In genomic region chr11:65920035-65920802, GRCh38 we compare ENCODE assay signal across 7 cellular contexts.
DNase-seq lines count a peak whose midpoint lies in the region; ATAC-seq and TF ChIP-seq lines count a peak whose summit lies in the region.

No MANE protein-coding gene starts in this region.

- peak overlapping the region; percentile 78 for H3K9ac ChIP-seq in OCI-LY3 (ENCODE audit: low read length)
- no peak overlapping the region for H3K9ac ChIP-seq in parathyroid adenoma

- H4K20me1 ChIP-seq in OCI-LY3 (ENCODE audit: insufficient read depth, low read length), result no peaks in the 10 kb centered on the region

- H3K27ac ChIP-seq in OCI-LY3 (ENCODE audit: low read length) (peak overlapping the region; percentile 46; the same call in 1 of the 2 replicates), epithelial cell of prostate (peak overlapping the region; percentile 99), parathyroid adenoma (no peak overlapping the region)

- peaks cover 14% of the 10 kb centered on the region for H3K4me1 ChIP-seq in OCI-LY3 (ENCODE audit: low read length)
- no peaks in the 10 kb centered on the region for H3K4me1 ChIP-seq in parathyroid adenoma

- H3K36me3 ChIP-seq in OCI-LY3 (replicated peaks; ENCODE audit: low read depth, low read length) (peaks cover 13% of the 10 kb centered on the region), parathyroid adenoma (ENCODE audit: control insufficient read depth, insufficient read depth, low read length) (no peaks in the 10 kb centered on the region)

- peaks cover 27% of the 10 kb centered on the region for H3K79me2 ChIP-seq in OCI-LY3 (ENCODE audit: low read length)
- peaks cover 2% of the 10 kb centered on the region for H3K79me2 ChIP-seq in parathyroid adenoma

- H3K4me2 ChIP-seq in OCI-LY3 (ENCODE audit: low read length), result peak overlapping the region; percentile 96
- H3K4me2 ChIP-seq in parathyroid adenoma (ENCODE audit: low read length), result peak overlapping the region; percentile 61

- H2AFZ ChIP-seq in OCI-LY3 (ENCODE audit: low read depth, low read length) (peak overlapping the region; percentile 62; the same call in 1 of the 2 replicates), parathyroid adenoma (peak overlapping the region; percentile 1)

- H3K4me3 ChIP-seq in OCI-LY3 (ENCODE audit: low read length) (peak overlapping the region; percentile 89), parathyroid adenoma (ENCODE audit: low read depth, low read length) (peak overlapping the region; percentile 48)

- no peak for TF ChIP-seq CTCF in OCI-LY3 (IDR thresholded peaks at IDR 0.05; ENCODE audit: low read depth, low read length)
- no peak for TF ChIP-seq CTCF in parathyroid adenoma (IDR thresholded peaks at IDR 0.05)

- H3K27me3 ChIP-seq in OCI-LY3 (ENCODE audit: low read depth, low read length) (no peaks in the 10 kb centered on the region), parathyroid adenoma (ENCODE audit: control insufficient read depth, insufficient read depth, low read length) (no peaks in the 10 kb centered on the region)

- H3K9me3 ChIP-seq in OCI-LY3 (ENCODE audit: insufficient read depth, low read length) (no peaks in the 10 kb centered on the region), parathyroid adenoma (ENCODE audit: control insufficient read depth, low read length) (no peaks in the 10 kb centered on the region)

- peak; percentile 14 for ATAC-seq in GM21390 (IDR thresholded peaks at IDR 0.05; ENCODE audit: unreplicated experiment)
- ATAC-seq in HG02610 (IDR thresholded peaks at IDR 0.05; ENCODE audit: unreplicated experiment), result no peak

- DNase-seq in epithelial cell of prostate (ENCODE audit: low read depth, low spot score) (no peak), SHP77 (lab: John Stamatoyannopoulos, UW) (no peak), NCI-H187 treated with DMSO at 0.1 percent for 48 hours (lab: John Stamatoyannopoulos, UW) (no peak)
